30 cellular contexts compared by ENCODE assay signal in genomic region chr7:2461268-2462026, GRCh38. TPM values are rescaled to one million over a fixed set of nuclear protein-coding genes. Genes with fewer than 3 reads are reported as not detected.
DNase-seq lines count a peak whose midpoint lies in the region; ATAC-seq and TF ChIP-seq lines count a peak whose summit lies in the region.
"Had no signal": no experiment of that assay in that cellular context is flagged by ENCODE, and none has a peak within 500 bp of the region (broad histone marks: within the 10 kb centered on the region; RNA-seq: fewer than 3 reads in every experiment).

No MANE protein-coding gene starts in this region.

- H3K4me1 ChIP-seq in right cardiac atrium (ENCODE audit: control insufficient read depth, insufficient read depth, low read length) (no peaks in the 10 kb centered on the region), adrenal gland (replicated peaks in 1 of 2) (peaks cover 0 to 6% of the 10 kb centered on the region in 2 donors)
- H3K4me1 ChIP-seq: esophagus muscularis mucosa, right lobe of liver, transverse colon had no signal

- H3K9me3 ChIP-seq in right cardiac atrium (ENCODE audit: control insufficient read depth, low read length) (no peaks in the 10 kb centered on the region), adrenal gland (replicated peaks in 1 of 3) (no peaks in the 10 kb centered on the region)
- H3K9me3 ChIP-seq: esophagus muscularis mucosa, right lobe of liver, transverse colon had no signal

- H3K36me3 Mint-ChIP-seq in activated naive CD4-positive, alpha-beta T cell treated with anti-CD3 and anti-CD28 coated beads, Interleukin-2, amount 10 ng/mL, durations not matched to agents 7 days and 5 days: no peaks in the 10 kb centered on the region
- H3K36me3 Mint-ChIP-seq: activated naive CD8-positive, alpha-beta T cell treated with anti-CD3 and anti-CD28 coated beads for 36 hours; memory B cell had no signal

- H3K27me3 ChIP-seq in right cardiac atrium (ENCODE audit: control insufficient read depth, insufficient read depth): no peaks in the 10 kb centered on the region
- no peaks in the 10 kb centered on the region for H3K27me3 ChIP-seq in adrenal gland
- H3K27me3 ChIP-seq: esophagus muscularis mucosa, right lobe of liver, transverse colon had no signal

- no peak overlapping the region for H3K27ac ChIP-seq in right cardiac atrium (ENCODE audit: low read length)
- H3K27ac ChIP-seq in caudate nucleus (ENCODE audit: low read depth, low read length): peak overlapping the region; percentile 70
- H3K27ac ChIP-seq in adrenal gland: no peak overlapping the region
- H3K27ac ChIP-seq: esophagus muscularis mucosa, right lobe of liver, transverse colon had no signal

- intact Hi-C loops in right cardiac atrium (cut with DNase I) (no loop called here), left ventricle myocardium superior (cut with micrococcal nuclease) (no loop called here), adrenal gland (cut with DNase I) (no loop called here)

- peaks cover 20% of the 10 kb centered on the region for H3K27me3 Mint-ChIP-seq in activated naive CD4-positive, alpha-beta T cell treated with anti-CD3 and anti-CD28 coated beads, Interleukin-2, amount 10 ng/mL, durations not matched to agents 7 days and 5 days
- H3K27me3 Mint-ChIP-seq: activated B cell treated with CpG ODN at 0.5 μM for 24 hours had no signal

- ATAC-seq in right cardiac atrium (peak; percentile 12 to 39), left ventricle myocardium superior (no peak), HG03342 (IDR thresholded peaks at IDR 0.05; ENCODE audit: unreplicated experiment) (no peak)

- peaks cover 9% of the 10 kb centered on the region for H3K4me1 Mint-ChIP-seq in activated naive CD4-positive, alpha-beta T cell treated with anti-CD3 and anti-CD28 coated beads, Interleukin-2, amount 10 ng/mL, durations not matched to agents 7 days and 5 days

- CTCF ChIA-PET in activated naive CD4-positive, alpha-beta T cell treated with anti-CD3 and anti-CD28 coated beads, Interleukin-2, amount 10 ng/mL, durations not matched to agents 7 days and 5 days (lab: Charles Lee): interaction anchor here (1.7 kb wide), 1 partner anchor 10 kb away, joined by 5 read pairs; no protein-coding TSS in a partner anchor

- WGBS in right cardiac atrium: 75% methylated on average over 15 of the region's 15 CpGs
- WGBS in adrenal gland, 4 donors: 78 to 84% (median 82%) methylated on average over 14 to 15 of the region's 15 CpGs

- no peak for TF ChIP-seq CTCF in adrenal gland (IDR thresholded peaks at IDR 0.05)

- no peak overlapping the region for H3K27ac Mint-ChIP-seq in activated naive CD4-positive, alpha-beta T cell treated with anti-CD3 and anti-CD28 coated beads, Interleukin-2, amount 10 ng/mL, durations not matched to agents 7 days and 5 days
- H3K27ac Mint-ChIP-seq: activated B cell treated with CpG ODN at 0.5 μM for 24 hours; activated CD4-positive, alpha-beta T cell treated with anti-CD3 and anti-CD28 coated beads, Interleukin-2, amount 10 ng/mL, durations not matched to agents 7 days and 5 days; activated naive CD8-positive, alpha-beta T cell treated with anti-CD3 and anti-CD28 coated beads for 36 hours; memory B cell had no signal

- no peak overlapping the region for H3K4me3 Mint-ChIP-seq in activated naive CD4-positive, alpha-beta T cell treated with anti-CD3 and anti-CD28 coated beads, Interleukin-2, amount 10 ng/mL, durations not matched to agents 7 days and 5 days
- H3K4me3 Mint-ChIP-seq: activated B cell treated with CpG ODN at 0.5 μM for 24 hours; activated CD4-positive, alpha-beta T cell treated with anti-CD3 and anti-CD28 coated beads, Interleukin-2, amount 10 ng/mL, durations not matched to agents 7 days and 5 days; activated naive CD8-positive, alpha-beta T cell treated with anti-CD3 and anti-CD28 coated beads for 36 hours; memory B cell; neural crest cell had no signal

- DNase-seq in right cardiac atrium: peak in 2 of 3 donors; percentile 38 to 54
- DNase-seq in left ventricle myocardium superior: no peak
- no peak for DNase-seq in caudate nucleus (lab: John Stamatoyannopoulos, UW)
- DNase-seq in left kidney (ENCODE audit: low read depth, low spot score): peak; percentile 60
- no peak for DNase-seq in T-helper 1 cell
- DNase-seq in activated naive CD4-positive, alpha-beta T cell treated with anti-CD3 and anti-CD28 coated beads, Interleukin-2, amount 10 ng/mL, durations not matched to agents 7 days and 5 days: no peak
- no peak for DNase-seq in adrenal gland
- DNase-seq: 8988T; activated B cell treated with CpG ODN at 0.5 μM for 24 hours; activated CD4-positive, alpha-beta T cell treated with anti-CD3 and anti-CD28 coated beads, Interleukin-2, amount 10 ng/mL, durations not matched to agents 7 days and 5 days; activated effector memory CD4-positive, alpha-beta T cell treated with Interleukin-2 at 50 U/mL for 16 hours; activated naive CD8-positive, alpha-beta T cell treated with anti-CD3 and anti-CD28 coated beads for 36 hours; activated T-cell treated with anti-CD3 and anti-CD28 coated beads, Interleukin-2, amount 50 U/mL, for 1 hour; DMS79 treated with DMSO at 0.1 percent for 48 hours; foreskin fibroblast; KBM-7; NCI-H1092; NCI-H1694 treated with DMSO at 0.1 percent for 48 hours; NCI-H446 treated with DMSO at 0.1 percent for 48 hours; NCI-H82; right lobe of liver; transverse colon had no signal

- H3K9me3 Mint-ChIP-seq in activated naive CD4-positive, alpha-beta T cell treated with anti-CD3 and anti-CD28 coated beads, Interleukin-2, amount 10 ng/mL, durations not matched to agents 7 days and 5 days: no peaks in the 10 kb centered on the region
- H3K9me3 Mint-ChIP-seq: activated B cell treated with CpG ODN at 0.5 μM for 24 hours; activated CD4-positive, alpha-beta T cell treated with anti-CD3 and anti-CD28 coated beads, Interleukin-2, amount 10 ng/mL, durations not matched to agents 7 days and 5 days; activated naive CD8-positive, alpha-beta T cell treated with anti-CD3 and anti-CD28 coated beads for 36 hours; memory B cell had no signal

- H3K36me3 ChIP-seq in adrenal gland (replicated peaks in 1 of 2): no peaks in the 10 kb centered on the region
- H3K36me3 ChIP-seq: esophagus muscularis mucosa, right lobe of liver, transverse colon had no signal

- H3K4me3 ChIP-seq in right cardiac atrium (ENCODE audit: low read length) (no peak overlapping the region), adrenal gland (no peak overlapping the region)
- H3K4me3 ChIP-seq: esophagus muscularis mucosa, right lobe of liver, transverse colon had no signal

- TF ChIP-seq POLR2A in adrenal gland (IDR thresholded peaks at IDR 0.05): no peak

RNA-seq across cellular contexts. Expression of gene GRIFIN, which starts 14.8 kb away (rescaled TPM):
- total RNA-seq in right cardiac atrium (not detected), left ventricle myocardium superior (not detected), adrenal gland (not detected)
- polyA plus RNA-seq in right cardiac atrium (not detected), adrenal gland (not detected)
- total RNA-seq: activated B cell treated with CpG ODN at 0.5 μM for 24 hours; activated CD4-positive, alpha-beta T cell treated with anti-CD3 and anti-CD28 coated beads, Interleukin-2, amount 10 ng/mL, durations not matched to agents 7 days and 5 days; activated naive CD8-positive, alpha-beta T cell treated with anti-CD3 and anti-CD28 coated beads for 36 hours; astrocyte; cardiac septum; esophagus muscularis mucosa; HT1080; M059J; neural crest cell; right lobe of liver; transverse colon had no signal

RNA-seq across cellular contexts. Expression of gene CHST12, which starts 58.0 kb away (rescaled TPM):
- total RNA-seq in right cardiac atrium: 10 to 100 TPM; 16.6 to 19.5 (median 19.4) TPM
- 17.9 TPM for polyA plus RNA-seq in right cardiac atrium
- total RNA-seq in left ventricle myocardium superior: 15.1 TPM
- 10 to 100 TPM; 10.1 to 31.2 (median 21.4) TPM for total RNA-seq in adrenal gland
- 10 to 100 TPM in 2 of 3 donors, 1 to 10 TPM in 1; 2.5 to 22.3 (median 17.5) TPM for polyA plus RNA-seq in adrenal gland

RNA-seq across cellular contexts. Expression of gene LFNG, which starts 58.1 kb away (rescaled TPM):
- total RNA-seq in right cardiac atrium (1 to 10 TPM; 3.6 to 6.6 (median 4.8) TPM), left ventricle myocardium superior (6.4 TPM), adrenal gland (10 to 100 TPM in 6 of 8 donors, 1 to 10 TPM in 2; 4.7 to 26.1 (median 14.3) TPM)
- polyA plus RNA-seq in right cardiac atrium (6.0 TPM), adrenal gland (10 to 100 TPM in 2 of 3 donors, 1 to 10 TPM in 1; 1.4 to 20.7 (median 15.5) TPM)

Comparison
In these comparisons a context has a peak if more than half of its experiments do, and no peak if none do; other contexts are left out.
1. ATAC-seq: peak in right cardiac atrium (2 of 2); none in left ventricle myocardium superior (single experiment) and HG03342 (single experiment).
2. DNase-seq: peak in right cardiac atrium (2 of 3) and left kidney (single experiment); none in left ventricle myocardium superior (single experiment), caudate nucleus (0 of 61), T-helper 1 cell (0 of 5), activated naive CD4-positive, alpha-beta T cell treated with anti-CD3 and anti-CD28 coated beads, Interleukin-2, amount 10 ng/mL, durations not matched to agents 7 days and 5 days (single experiment) and adrenal gland (0 of 7).